ENCODE assay signal across 19 cellular contexts in genomic region chr1:198238121-198238520, GRCh38.
DNase-seq lines count a peak whose midpoint lies in the region; ATAC-seq and TF ChIP-seq lines count a peak whose summit lies in the region.
"Had no signal": no experiment of that assay in that cellular context is flagged by ENCODE, and none has a peak within 500 bp of the region (broad histone marks: within the 10 kb centered on the region; RNA-seq: fewer than 3 reads in every experiment).

No MANE protein-coding gene starts in this region.

- intact Hi-C loops in Right ventricle myocardium superior (cut with DNase I): no loop called here
- intact Hi-C loops in cardiac septum (cut with DNase I): no loop called here
- intact Hi-C loops in lower lobe of right lung (cut with DNase I): no loop called here
- intact Hi-C loops in CD8-positive, alpha-beta T cell (cut with DNase I, micrococcal nuclease): loop anchor here in 1 of 2 experiments (2.0 kb wide), 1 partner anchor 15 kb away; no protein-coding TSS in a partner anchor

- H3K9me3 ChIP-seq in lower lobe of right lung: no peaks in the 10 kb centered on the region
- no peaks in the 10 kb centered on the region for H3K9me3 ChIP-seq in CD8-positive, alpha-beta T cell (ENCODE audit: low read length)
- H3K9me3 ChIP-seq: breast epithelium had no signal

- DNase-seq in Right ventricle myocardium superior (peak; percentile 48), cardiac septum (ENCODE audit: low spot score) (no peak), UCSD-AML1 (lab: John Stamatoyannopoulos, UW; ENCODE audit: unreplicated experiment) (peak; percentile 68), lower lobe of right lung (peak; percentile 71), NCI-H146 treated with DMSO at 0.1 percent for 48 hours (lab: John Stamatoyannopoulos, UW; ENCODE audit: unreplicated experiment) (no peak), NCI-H524 treated with DMSO at 0.1 percent for 48 hours (lab: John Stamatoyannopoulos, UW) (no peak)
- no peak for DNase-seq in CD8-positive, alpha-beta T cell
- DNase-seq: 8988T; activated CD4-positive, alpha-beta memory T cell treated with anti-CD3 and anti-CD28 coated beads for 36 hours; activated naive CD8-positive, alpha-beta T cell treated with anti-CD3 and anti-CD28 coated beads, Interleukin-2, amount 10 ng/mL, durations not matched to agents 7 days and 5 days; activated T-cell treated with anti-CD3 and anti-CD28 coated beads, Interleukin-2, amount 50 U/mL, for 72 hours; GOT3; NCI-H2081; NCI-H82; stimulated activated CD4-positive, alpha-beta T cell treated with anti-CD3 and anti-CD28 coated beads, Interleukin-1b, Interleukin-23, amount 100 ng/mL, for 48 hours had no signal

- no peak overlapping the region for H3K27ac Mint-ChIP-seq in CD8-positive, alpha-beta T cell
- H3K27ac Mint-ChIP-seq: activated CD4-positive, alpha-beta memory T cell treated with anti-CD3 and anti-CD28 coated beads for 36 hours; activated naive CD8-positive, alpha-beta T cell treated with anti-CD3 and anti-CD28 coated beads, Interleukin-2, amount 10 ng/mL, durations not matched to agents 7 days and 5 days; activated T-cell treated with anti-CD3 and anti-CD28 coated beads, Interleukin-2, amount 50 U/mL, for 72 hours had no signal

- H3K27me3 Mint-ChIP-seq in CD8-positive, alpha-beta T cell (ENCODE audit: low read depth): no peaks in the 10 kb centered on the region
- H3K27me3 Mint-ChIP-seq: activated CD4-positive, alpha-beta memory T cell treated with anti-CD3 and anti-CD28 coated beads for 36 hours; activated naive CD8-positive, alpha-beta T cell treated with anti-CD3 and anti-CD28 coated beads, Interleukin-2, amount 10 ng/mL, durations not matched to agents 7 days and 5 days had no signal

- TF ChIP-seq CTCF in lower lobe of right lung (IDR thresholded peaks at IDR 0.05): no peak
- no peak for TF ChIP-seq CTCF in CD8-positive, alpha-beta T cell (IDR thresholded peaks at IDR 0.05)

- H3K36me3 Mint-ChIP-seq in CD8-positive, alpha-beta T cell: peaks cover 11% of the 10 kb centered on the region

- no peak overlapping the region for H3K27ac ChIP-seq in lower lobe of right lung
- H3K27ac ChIP-seq in CD8-positive, alpha-beta T cell (ENCODE audit: low read depth, low read length): no peak overlapping the region
- H3K27ac ChIP-seq: breast epithelium, C4-2B, hepatocyte had no signal

- H3K4me1 Mint-ChIP-seq in CD8-positive, alpha-beta T cell (ENCODE audit: low read depth): peaks cover 45% of the 10 kb centered on the region

- no peaks in the 10 kb centered on the region for H3K36me3 ChIP-seq in lower lobe of right lung
- H3K36me3 ChIP-seq in CD8-positive, alpha-beta T cell (ENCODE audit: insufficient read depth, low read length): peaks cover 4% of the 10 kb centered on the region
- H3K36me3 ChIP-seq: breast epithelium had no signal

- peaks cover 18% of the 10 kb centered on the region for H3K4me1 ChIP-seq in lower lobe of right lung
- peaks cover 7% of the 10 kb centered on the region for H3K4me1 ChIP-seq in CD8-positive, alpha-beta T cell (ENCODE audit: insufficient read depth, low read length)
- H3K4me1 ChIP-seq: breast epithelium had no signal

- H3K9me3 Mint-ChIP-seq in CD8-positive, alpha-beta T cell: no peaks in the 10 kb centered on the region

- no peak overlapping the region for H3K4me3 Mint-ChIP-seq in CD8-positive, alpha-beta T cell
- H3K4me3 Mint-ChIP-seq: activated CD4-positive, alpha-beta memory T cell treated with anti-CD3 and anti-CD28 coated beads for 36 hours; activated naive CD8-positive, alpha-beta T cell treated with anti-CD3 and anti-CD28 coated beads, Interleukin-2, amount 10 ng/mL, durations not matched to agents 7 days and 5 days; activated T-cell treated with anti-CD3 and anti-CD28 coated beads, Interleukin-2, amount 50 U/mL, for 72 hours had no signal

- H3K4me3 ChIP-seq in lower lobe of right lung: no peak overlapping the region
- H3K4me3 ChIP-seq in CD8-positive, alpha-beta T cell (ENCODE audit: low read depth, low read length): no peak overlapping the region
- H3K4me3 ChIP-seq: breast epithelium, hepatocyte had no signal

- ATAC-seq in Right ventricle myocardium superior (ENCODE audit: poor library complexity) (no peak), lower lobe of right lung (peak; percentile 67 to 85), GM18867 (IDR thresholded peaks at IDR 0.05; ENCODE audit: unreplicated experiment) (no peak)
- ATAC-seq in CD8-positive, alpha-beta T cell: no peak
- ATAC-seq: activated T-cell treated with anti-CD3 and anti-CD28 coated beads, Interleukin-2, amount 50 U/mL, for 72 hours had no signal

- POLR2A ChIA-PET in CD8-positive, alpha-beta T cell (lab: Charles Lee): no interaction called here

- CTCF ChIA-PET in CD8-positive, alpha-beta T cell (lab: Charles Lee): no interaction called here

- no peaks in the 10 kb centered on the region for H3K27me3 ChIP-seq in lower lobe of right lung (ENCODE audit: low read depth)
- no peaks in the 10 kb centered on the region for H3K27me3 ChIP-seq in CD8-positive, alpha-beta T cell (ENCODE audit: insufficient read depth, low read length)
- H3K27me3 ChIP-seq: breast epithelium, hepatocyte had no signal

Comparison
In these comparisons a context has a peak if more than half of its experiments do, and no peak if none do; other contexts are left out.
1. DNase-seq: peak in Right ventricle myocardium superior (single experiment), UCSD-AML1 (single experiment) and lower lobe of right lung (single experiment); none in cardiac septum (single experiment), CD8-positive, alpha-beta T cell (0 of 7), NCI-H146 treated with DMSO at 0.1 percent for 48 hours (single experiment) and NCI-H524 treated with DMSO at 0.1 percent for 48 hours (single experiment).
2. ATAC-seq: peak in lower lobe of right lung (2 of 2); none in Right ventricle myocardium superior (single experiment), GM18867 (single experiment) and CD8-positive, alpha-beta T cell (single experiment).